Comparison of ENCODE assay signal across 1 cellular context in the genomic region with DNA sequence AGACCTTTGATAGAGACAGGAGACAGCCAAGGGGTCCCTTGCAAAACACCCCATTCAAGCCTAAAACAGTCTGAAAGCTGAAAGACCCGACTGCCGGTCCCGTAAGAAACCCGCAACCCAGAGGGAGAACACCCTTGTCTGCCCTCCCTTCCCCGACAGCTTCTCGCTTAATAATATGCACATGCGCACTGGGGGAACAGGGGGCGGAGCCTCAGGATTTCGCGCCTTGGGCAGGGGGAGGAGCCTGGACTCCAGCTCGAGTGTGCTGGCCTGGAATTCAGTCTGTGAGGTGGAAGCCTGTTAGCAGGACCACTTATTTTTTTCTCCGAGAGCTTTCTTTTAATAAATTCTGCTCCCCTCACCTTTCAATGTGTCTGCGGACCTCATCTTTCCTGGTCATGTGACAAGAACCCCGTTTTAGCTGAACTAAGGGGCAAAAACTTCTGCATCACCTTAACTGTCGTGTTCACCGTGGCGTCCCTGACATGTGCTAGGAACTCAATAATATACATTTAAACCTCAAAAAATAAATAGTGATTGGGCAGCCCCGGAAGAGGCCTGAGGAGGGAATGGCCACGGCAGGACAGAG.
TF ChIP-seq lines count a peak whose summit lies in the region.

No MANE protein-coding gene starts in this region.

TF ChIP-seq in GM12878, 131 proteins besides CTCF, POLR2A, EP300 and RAD21 (continued from another document):
- no peak for TF ChIP-seq RCOR1 (conservative IDR thresholded peaks at IDR 0.05; ENCODE audit: low read depth, low read length)
- TF ChIP-seq RB1 (IDR thresholded peaks at IDR 0.05; ENCODE audit: borderline replicate concordance) = peak; percentile 69; the same call in 1 of the 2 replicates
- no peak for TF ChIP-seq CHD1 (IDR thresholded peaks at IDR 0.05; ENCODE audit: low read depth, low read length)
- TF ChIP-seq FOS (IDR thresholded peaks at IDR 0.05; ENCODE audit: borderline replicate concordance, extremely low read depth, insufficient read length) = no peak
- TF ChIP-seq NRF1 (conservative IDR thresholded peaks at IDR 0.05; ENCODE audit: low read depth, low read length) = peak; percentile 30; the same call in 1 of the 2 replicates
- no peak for TF ChIP-seq BHLHE40 (IDR thresholded peaks at IDR 0.05; ENCODE audit: borderline replicate concordance in 1 of 2, low read depth in 2 of 2, low read length in 1 of 2)
- TF ChIP-seq CREB1 (IDR thresholded peaks at IDR 0.05; ENCODE audit: low read depth) = no peak
- no peak for TF ChIP-seq MEF2B (IDR thresholded peaks at IDR 0.05; ENCODE audit: partially characterized antibody, poor library complexity, severe bottlenecking)
- TF ChIP-seq MEF2A (IDR thresholded peaks at IDR 0.05; ENCODE audit: insufficient read depth, low read depth, low read length) = no peak
- no peak for TF ChIP-seq SUZ12 (IDR thresholded peaks at IDR 0.05; ENCODE audit: unreplicated experiment)
- no peak for TF ChIP-seq CHD2 (IDR thresholded peaks at IDR 0.05; ENCODE audit: borderline replicate concordance, low read depth, low read length)
- 0 out of 2 replicates have a peak, but pooled peaks have one; percentile 14 for TF ChIP-seq NFIC (IDR thresholded peaks at IDR 0.05; ENCODE audit: low read depth, low read length)
- no peak for TF ChIP-seq MTA2 (IDR thresholded peaks at IDR 0.05; ENCODE audit: low read depth)
- TF ChIP-seq, protein P1, sequence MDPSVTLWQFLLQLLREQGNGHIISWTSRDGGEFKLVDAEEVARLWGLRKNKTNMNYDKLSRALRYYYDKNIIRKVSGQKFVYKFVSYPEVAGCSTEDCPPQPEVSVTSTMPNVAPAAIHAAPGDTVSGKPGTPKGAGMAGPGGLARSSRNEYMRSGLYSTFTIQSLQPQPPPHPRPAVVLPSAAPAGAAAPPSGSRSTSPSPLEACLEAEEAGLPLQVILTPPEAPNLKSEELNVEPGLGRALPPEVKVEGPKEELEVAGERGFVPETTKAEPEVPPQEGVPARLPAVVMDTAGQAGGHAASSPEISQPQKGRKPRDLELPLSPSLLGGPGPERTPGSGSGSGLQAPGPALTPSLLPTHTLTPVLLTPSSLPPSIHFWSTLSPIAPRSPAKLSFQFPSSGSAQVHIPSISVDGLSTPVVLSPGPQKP (IDR thresholded peaks at IDR 0.05; ENCODE audit: low read depth, low read length) = no peak
- peak; percentile 48; the same call in 1 of the 3 replicates for TF ChIP-seq POU2F2 (IDR thresholded peaks at IDR 0.05; ENCODE audit: borderline replicate concordance, low read depth, low read length)
- TF ChIP-seq RFX5 (IDR thresholded peaks at IDR 0.05; ENCODE audit: low read depth, low read length) = no peak
- TF ChIP-seq SMARCA5 (IDR thresholded peaks at IDR 0.05) = no peak
- peak; percentile 53; the same call in 1 of the 2 replicates for TF ChIP-seq TAF1 (IDR thresholded peaks at IDR 0.05; ENCODE audit: borderline replicate concordance, low read depth, low read length)
- no peak for TF ChIP-seq MYC (IDR thresholded peaks at IDR 0.05; ENCODE audit: insufficient read depth, insufficient read length, insufficient replicate concordance, low read length, severe bottlenecking)
- TF ChIP-seq POLR2AphosphoS5 (IDR thresholded peaks at IDR 0.05; ENCODE audit: low read length) = peak; percentile 34; the same call in 1 of the 2 replicates
- peak; percentile 79 for TF ChIP-seq E2F4 (IDR thresholded peaks at IDR 0.05; ENCODE audit: low read depth, low read length)
- TF ChIP-seq SRF (IDR thresholded peaks at IDR 0.05; ENCODE audit: low read depth in 2 of 2, low read length in 2 of 2) = no peak
- 0 out of 2 replicates have a peak, but pooled peaks have one; percentile 46 for TF ChIP-seq PML (IDR thresholded peaks at IDR 0.05; ENCODE audit: low read length)
- TF ChIP-seq, protein P2, sequence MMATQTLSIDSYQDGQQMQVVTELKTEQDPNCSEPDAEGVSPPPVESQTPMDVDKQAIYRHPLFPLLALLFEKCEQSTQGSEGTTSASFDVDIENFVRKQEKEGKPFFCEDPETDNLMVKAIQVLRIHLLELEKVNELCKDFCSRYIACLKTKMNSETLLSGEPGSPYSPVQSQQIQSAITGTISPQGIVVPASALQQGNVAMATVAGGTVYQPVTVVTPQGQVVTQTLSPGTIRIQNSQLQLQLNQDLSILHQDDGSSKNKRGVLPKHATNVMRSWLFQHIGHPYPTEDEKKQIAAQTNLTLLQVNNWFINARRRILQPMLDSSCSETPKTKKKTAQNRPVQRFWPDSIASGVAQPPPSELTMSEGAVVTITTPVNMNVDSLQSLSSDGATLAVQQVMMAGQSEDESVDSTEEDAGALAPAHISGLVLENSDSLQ (IDR thresholded peaks at IDR 0.05) = no peak
- no peak for TF ChIP-seq ZBTB33 (IDR thresholded peaks at IDR 0.05)
- no peak for TF ChIP-seq NR2F1 (conservative IDR thresholded peaks at IDR 0.05)
- no peak for TF ChIP-seq MLLT1 (IDR thresholded peaks at IDR 0.05)
- TF ChIP-seq JUNB (IDR thresholded peaks at IDR 0.05) = no peak
